Comparison of ENCODE assay signal across 31 cellular contexts in genomic region chr3:158896729-158897128, GRCh38.
"Had no signal": no experiment of that assay in that cellular context is flagged by ENCODE, and none has a peak within 500 bp of the region (broad histone marks: within the 10 kb centered on the region; RNA-seq: fewer than 3 reads in every experiment).

No MANE protein-coding gene starts in this region.

- FAIRE-seq: astrocyte, bronchial epithelial cell, RCC 7860 had no signal

- ATAC-seq: activated CD4-positive, alpha-beta T cell treated with anti-CD3 and anti-CD28 coated beads for 36 hours; activated CD4-positive, CD25-positive, alpha-beta regulatory T cell treated with anti-CD3 and anti-CD28 coated beads, Interleukin-2, amount 50 U/mL, for 24 hours; activated CD8-positive, alpha-beta T cell treated with anti-CD3 and anti-CD28 coated beads, Interleukin-2, amount 10 ng/mL, durations not matched to agents 7 days and 5 days; activated naive CD4-positive, alpha-beta T cell treated with anti-CD3 and anti-CD28 coated beads, Interleukin-2, amount 50 U/mL, for 72 hours; WTC11 had no signal

- H3K4me3 ChIP-seq: adrenal gland, PC-9, SJCRH30, SK-N-MC had no signal

- DNase-seq: activated CD4-positive, alpha-beta T cell treated with anti-CD3 and anti-CD28 coated beads for 36 hours; activated CD4-positive, alpha-beta T cell treated with anti-CD3 and anti-CD28 coated beads, Interleukin-2, amount 10 ng/mL, durations not matched to agents 7 days and 5 days; activated CD4-positive, alpha-beta T cell treated with anti-CD3 and anti-CD28 coated beads, Interleukin-2, amount 50 U/mL, for 48 hours; activated CD8-positive, alpha-beta T cell treated with anti-CD3 and anti-CD28 coated beads, Interleukin-2, amount 10 ng/mL, durations not matched to agents 7 days and 5 days; activated gamma-delta T cell treated with Interleukin-2 at 50 U/mL for 16 hours; activated naive CD4-positive, alpha-beta T cell treated with anti-CD3 and anti-CD28 coated beads for 36 hours; activated T-cell treated with anti-CD3 and anti-CD28 coated beads, Interleukin-2, amount 50 U/mL, for 24 hours; adrenal gland; caudate nucleus; cerebellar nuclear complex; Kasumi-1; NCI-H1092 treated with DMSO at 0.1 percent for 48 hours; NCI-H1436; NCI-H1694; NCI-H1930; NCI-H2081 treated with DMSO at 0.1 percent for 48 hours; NCI-H226; NCI-H446 treated with DMSO at 0.1 percent for 48 hours; NCI-H524; NCI-H748 treated with DMSO at 0.1 percent for 48 hours; PC-9; Right ventricle myocardium superior; SJCRH30; T1000 had no signal
